In genomic region chr12:64081020-64081419, GRCh38 we compare ENCODE assay signal across 26 cellular contexts.
DNase-seq lines count a peak whose midpoint lies in the region; ATAC-seq and TF ChIP-seq lines count a peak whose summit lies in the region.
"Had no signal": no experiment of that assay in that cellular context is flagged by ENCODE, and none has a peak within 500 bp of the region (broad histone marks: within the 10 kb centered on the region; RNA-seq: fewer than 3 reads in every experiment).

No MANE protein-coding gene starts in this region.

- no peaks in the 10 kb centered on the region for H3K9me3 ChIP-seq in vagina
- H3K9me3 ChIP-seq: BLaER1 treated with 17β-estradiol and CSF1 and Interleukin-3, amounts not matched to agents 10 nM and 100 nM had no signal

- no peaks in the 10 kb centered on the region for H3K27me3 Mint-ChIP-seq in nephron (ENCODE audit: low read depth)

- H3K27ac ChIP-seq in VCaP (peak overlapping the region; percentile 45), vagina (peak overlapping the region; percentile 65)
- H3K27ac ChIP-seq: BLaER1 treated with 17β-estradiol and CSF1 and Interleukin-3, amounts not matched to agents 10 nM and 100 nM; brain microvascular endothelial cell; dorsolateral prefrontal cortex; GM23248; HL-60 had no signal

- ATAC-seq in GM19467 (IDR thresholded peaks at IDR 0.05; ENCODE audit: unreplicated experiment): no peak
- ATAC-seq: K562, Panc1, sciatic nerve, SK-N-SH treated with all-trans-retinoic acid at 6 μM for 48 hours had no signal

- no peaks in the 10 kb centered on the region for H3K27me3 ChIP-seq in vagina
- H3K27me3 ChIP-seq: brain microvascular endothelial cell, dorsolateral prefrontal cortex had no signal

- intact Hi-C loops in vagina (cut with DNase I): no loop called here

- TF ChIP-seq POLR2A in vagina (IDR thresholded peaks at IDR 0.05): no peak

- H3K4me1 ChIP-seq in vagina: peaks cover 62% of the 10 kb centered on the region
- H3K4me1 ChIP-seq: BLaER1 treated with 17β-estradiol and CSF1 and Interleukin-3, amounts not matched to agents 10 nM and 100 nM had no signal

- peaks cover 52% of the 10 kb centered on the region for H3K36me3 Mint-ChIP-seq in nephron (ENCODE audit: low read depth)

- DNase-seq in fibroblast of the aortic adventitia (ENCODE audit: low read depth) (peak; percentile 63), vagina (ENCODE audit: extremely low spot score in 2 of 2) (no peak), foreskin fibroblast (no peak), middle frontal gyrus (ENCODE audit: extremely low spot score, low spot score) (no peak)
- DNase-seq: activated CD4-positive, alpha-beta T cell treated with anti-CD3 and anti-CD28 coated beads, Interleukin-2, amount 50 U/mL, for 1 hour; activated naive CD4-positive, alpha-beta T cell treated with anti-CD3 and anti-CD28 coated beads, Interleukin-2, amount 50 U/mL, for 16 hours; activated T-cell treated with anti-CD3 and anti-CD28 coated beads for 4 hours; brain microvascular endothelial cell; DMS 273 treated with DMSO at 0.1 percent for 48 hours; dorsolateral prefrontal cortex; erythroblast; GM23248; head of caudate nucleus; islet precursor cell; NCI-H1092; stimulated activated CD4-positive, alpha-beta T cell treated with anti-CD3 and anti-CD28 coated beads, Interleukin-2, amount 100 ng/mL, for 24 hours; T1000 had no signal

- peak overlapping the region; percentile 72 to 94 (median 85) for H3K27ac Mint-ChIP-seq in nephron

- peaks cover 60% of the 10 kb centered on the region for H3K4me1 Mint-ChIP-seq in nephron

- TF ChIP-seq CTCF in VCaP (conservative IDR thresholded peaks at IDR 0.05) (no peak), fibroblast of the aortic adventitia (IDR thresholded peaks at IDR 0.05; ENCODE audit: insufficient read depth, low read length) (no peak), nephron (IDR thresholded peaks at IDR 0.05; ENCODE audit: unreplicated experiment in 3 of 3) (no peak), vagina (IDR thresholded peaks at IDR 0.05) (no peak), foreskin fibroblast (IDR thresholded peaks at IDR 0.05; ENCODE audit: low read depth, low read length) (no peak)

- no peaks in the 10 kb centered on the region for H3K36me3 ChIP-seq in vagina

- no peaks in the 10 kb centered on the region for H3K9me3 Mint-ChIP-seq in nephron

- peak overlapping the region in 1 of 3 experiments; percentile 13 for H3K4me3 Mint-ChIP-seq in nephron

- no peak overlapping the region for H3K4me3 ChIP-seq in fibroblast of the aortic adventitia (ENCODE audit: low read depth, low read length)
- no peak overlapping the region for H3K4me3 ChIP-seq in vagina
- no peak overlapping the region for H3K4me3 ChIP-seq in foreskin fibroblast (ENCODE audit: low read depth in 1 of 2, low read length in 2 of 2)
- H3K4me3 ChIP-seq: BLaER1 treated with 17β-estradiol and CSF1 and Interleukin-3, amounts not matched to agents 10 nM and 100 nM; dorsolateral prefrontal cortex; GM23248; K562 had no signal
